18 cellular contexts compared by ENCODE assay signal in genomic region chr18:68148862-68149261, GRCh38.
DNase-seq lines count a peak whose midpoint lies in the region; ATAC-seq lines count a peak whose summit lies in the region.
"Had no signal": no experiment of that assay in that cellular context is flagged by ENCODE, and none has a peak within 500 bp of the region (broad histone marks: within the 10 kb centered on the region; RNA-seq: fewer than 3 reads in every experiment).

No MANE protein-coding gene starts in this region.

- no peaks in the 10 kb centered on the region for H3K27me3 ChIP-seq in mesendoderm (ENCODE audit: insufficient read depth, low read length, poor library complexity)
- H3K27me3 ChIP-seq: stomach had no signal

- H3K9ac ChIP-seq in mesendoderm (ENCODE audit: low read length) = no peak overlapping the region

- no peak overlapping the region for H2BK120ac ChIP-seq in mesendoderm (ENCODE audit: low read depth, low read length)

- no peaks in the 10 kb centered on the region for H3K4me1 ChIP-seq in mesendoderm (ENCODE audit: control insufficient read depth, low read depth, low read length)
- H3K4me1 ChIP-seq: psoas muscle, stomach had no signal

- no peak overlapping the region for H4K5ac ChIP-seq in mesendoderm (ENCODE audit: low read length)

- no peak overlapping the region for H3K23ac ChIP-seq in mesendoderm (ENCODE audit: low read length)

- ATAC-seq in activated CD8-positive, alpha-beta memory T cell treated with anti-CD3 and anti-CD28 coated beads, Interleukin-2, amount 10 ng/mL, durations not matched to agents 7 days and 5 days = no peak
- no peak for ATAC-seq in HG03342 (IDR thresholded peaks at IDR 0.05; ENCODE audit: unreplicated experiment)
- ATAC-seq: psoas muscle had no signal

- no peak overlapping the region for H3K27ac Mint-ChIP-seq in activated CD8-positive, alpha-beta memory T cell treated with anti-CD3 and anti-CD28 coated beads, Interleukin-2, amount 10 ng/mL, durations not matched to agents 7 days and 5 days
- H3K27ac Mint-ChIP-seq: mesothelial cell of epicardium, nephron progenitor cell, type B pancreatic cell had no signal

- H3K36me3 ChIP-seq in mesendoderm (ENCODE audit: control insufficient read depth, insufficient read depth, low read length) = no peaks in the 10 kb centered on the region
- H3K36me3 ChIP-seq: stomach had no signal

- no peaks in the 10 kb centered on the region for H3K36me3 Mint-ChIP-seq in activated CD8-positive, alpha-beta memory T cell treated with anti-CD3 and anti-CD28 coated beads, Interleukin-2, amount 10 ng/mL, durations not matched to agents 7 days and 5 days
- H3K36me3 Mint-ChIP-seq: mesothelial cell of epicardium, type B pancreatic cell had no signal

- H3K56ac ChIP-seq in mesendoderm (ENCODE audit: low read length) = no peak overlapping the region

- H2BK15ac ChIP-seq in mesendoderm (replicated peaks; ENCODE audit: low read depth) = no peak overlapping the region

- no CpG with 5 or more reads among the region's 3 CpGs for WGBS in mesendoderm (ENCODE audit: extremely low coverage, insufficient coverage, low lambda C conversion rate)

- H2AK5ac ChIP-seq in mesendoderm (ENCODE audit: low read length) = no peak overlapping the region

- H3K4me1 Mint-ChIP-seq in activated CD8-positive, alpha-beta memory T cell treated with anti-CD3 and anti-CD28 coated beads, Interleukin-2, amount 10 ng/mL, durations not matched to agents 7 days and 5 days = no peaks in the 10 kb centered on the region

- CTCF ChIA-PET in activated CD8-positive, alpha-beta memory T cell treated with anti-CD3 and anti-CD28 coated beads, Interleukin-2, amount 10 ng/mL, durations not matched to agents 7 days and 5 days (lab: Charles Lee) = no interaction called here

- no peak overlapping the region for H3K4me3 ChIP-seq in mesendoderm (ENCODE audit: low read length)
- H3K4me3 ChIP-seq: psoas muscle, stomach had no signal

- no peaks in the 10 kb centered on the region for H3K79me2 ChIP-seq in mesendoderm (ENCODE audit: control insufficient read depth, insufficient read depth, low read length)

- no peak overlapping the region for H3K4ac ChIP-seq in mesendoderm (ENCODE audit: low read depth, low read length)

- H3K79me1 ChIP-seq in mesendoderm (ENCODE audit: low read length) = no peaks in the 10 kb centered on the region

- no peak overlapping the region for H4K8ac ChIP-seq in mesendoderm (ENCODE audit: low read depth, low read length)

- H3K18ac ChIP-seq in mesendoderm (ENCODE audit: low read length) = no peak overlapping the region

- H2BK5ac ChIP-seq in mesendoderm (ENCODE audit: low read length) = no peak overlapping the region

- H3K27me3 Mint-ChIP-seq in activated CD8-positive, alpha-beta memory T cell treated with anti-CD3 and anti-CD28 coated beads, Interleukin-2, amount 10 ng/mL, durations not matched to agents 7 days and 5 days = no peaks in the 10 kb centered on the region
- H3K27me3 Mint-ChIP-seq: type B pancreatic cell had no signal

- H3K27ac ChIP-seq in mesendoderm (ENCODE audit: low read depth, low read length) = no peak overlapping the region
- H3K27ac ChIP-seq: psoas muscle, stomach had no signal

- H3K9me3 Mint-ChIP-seq in activated CD8-positive, alpha-beta memory T cell treated with anti-CD3 and anti-CD28 coated beads, Interleukin-2, amount 10 ng/mL, durations not matched to agents 7 days and 5 days (ENCODE audit: low read depth) = no peaks in the 10 kb centered on the region
- H3K9me3 Mint-ChIP-seq: mesothelial cell of epicardium, nephron progenitor cell, type B pancreatic cell had no signal

- no peak overlapping the region for H3K4me3 Mint-ChIP-seq in activated CD8-positive, alpha-beta memory T cell treated with anti-CD3 and anti-CD28 coated beads, Interleukin-2, amount 10 ng/mL, durations not matched to agents 7 days and 5 days
- H3K4me3 Mint-ChIP-seq: mesothelial cell of epicardium, nephron progenitor cell, type B pancreatic cell had no signal

- no peak overlapping the region for H3K4me2 ChIP-seq in mesendoderm (ENCODE audit: low read length)

- DNase-seq in H4 (ENCODE audit: low spot score) (peak; percentile 36), NCI-H1105 (lab: John Stamatoyannopoulos, UW) (peak; percentile 47), SK-N-DZ (ENCODE audit: low spot score) (peak; percentile 15), mesendoderm (peak; percentile 61)
- no peak for DNase-seq in stimulated activated CD8-positive, alpha-beta memory T cell treated with anti-CD3 and anti-CD28 coated beads, Interleukin-4, amount 100 ng/mL, for 48 hours
- no peak for DNase-seq in activated CD8-positive, alpha-beta memory T cell treated with anti-CD3 and anti-CD28 coated beads, Interleukin-2, amount 10 ng/mL, durations not matched to agents 7 days and 5 days
- DNase-seq: activated CD4-positive, alpha-beta T cell treated with anti-CD3 and anti-CD28 coated beads, Interleukin-2, amount 50 U/mL, for 1 hour; AML-193; foreskin melanocyte; nephron progenitor cell; psoas muscle; RPMI8226; small intestine; stimulated activated CD4-positive, alpha-beta T cell treated with anti-CD3 and anti-CD28 coated beads, Interleukin-2, amount 100 ng/mL, for 48 hours; stomach had no signal

Comparison
In these comparisons a context has a peak if more than half of its experiments do, and no peak if none do; other contexts are left out.
1. DNase-seq: peak in H4 (single experiment), NCI-H1105 (single experiment), SK-N-DZ (single experiment) and mesendoderm (single experiment); none in stimulated activated CD8-positive, alpha-beta memory T cell treated with anti-CD3 and anti-CD28 coated beads, Interleukin-4, amount 100 ng/mL, for 48 hours (single experiment) and activated CD8-positive, alpha-beta memory T cell treated with anti-CD3 and anti-CD28 coated beads, Interleukin-2, amount 10 ng/mL, durations not matched to agents 7 days and 5 days (single experiment).